ENCODE assay signal across 7 cellular contexts in genomic region chr1:148222399-148223159, GRCh38.
A peak's percentile ranks its signal among the peaks of the same experiment; 100 is the strongest.
DNase-seq lines count a peak whose midpoint lies in the region; ATAC-seq, FAIRE-seq and TF ChIP-seq lines count a peak whose summit lies in the region.
"Not testable (repeated sequence)": the region's sequence is repeated elsewhere in the genome, so short reads cannot be mapped to it uniquely, and the experiment has no call there.

No MANE protein-coding gene starts in this region.

- POLR2A ChIA-PET in A549 (lab: Yijun Ruan, JAX); naive thymus-derived CD4-positive, alpha-beta T cell (lab: Charles Lee): not testable (repeated sequence)

- intact Hi-C loops in left colon (cut with DNase I, micrococcal nuclease); lower lobe of right lung (cut with DNase I); naive thymus-derived CD4-positive, alpha-beta T cell (cut with micrococcal nuclease); upper lobe of right lung (cut with DNase I): not testable (repeated sequence)

- not testable (repeated sequence) for H3K36me3 Mint-ChIP-seq in naive thymus-derived CD4-positive, alpha-beta T cell

- not testable (repeated sequence) for H3K4me1 ChIP-seq in A549; RWPE2 (ENCODE audit: insufficient read depth, poor library complexity, severe bottlenecking); lower lobe of right lung; naive thymus-derived CD4-positive, alpha-beta T cell (ENCODE audit: control insufficient read depth in 2 of 2, insufficient read depth in 2 of 2, low read length in 2 of 2); upper lobe of right lung

- TF ChIP-seq EP300 in A549 (IDR thresholded peaks at IDR 0.05): not testable (repeated sequence)

- not testable (repeated sequence) for FAIRE-seq in A549 (lab: Jason Lieb, UNC)

- H3K4me3 Mint-ChIP-seq in naive thymus-derived CD4-positive, alpha-beta T cell: not testable (repeated sequence)

- CTCF ChIA-PET in A549 (lab: Yijun Ruan, JAX); naive thymus-derived CD4-positive, alpha-beta T cell (lab: Charles Lee): not testable (repeated sequence)

- TF ChIP-seq CTCF in A549 (IDR thresholded peaks at IDR 0.05); RWPE2 (IDR thresholded peaks at IDR 0.05; ENCODE audit: poor library complexity, severe bottlenecking); lower lobe of right lung (IDR thresholded peaks at IDR 0.05); upper lobe of right lung (IDR thresholded peaks at IDR 0.05): not testable (repeated sequence)

- not testable (repeated sequence) for H3K27me3 Mint-ChIP-seq in naive thymus-derived CD4-positive, alpha-beta T cell

- ATAC-seq in A549 (peak; percentile 44 to 79), RWPE2 (ENCODE audit: low read depth) (peak; percentile 91), esophagus mucosa (peak; percentile 95), left colon (peak; percentile 34), lower lobe of right lung (peak; percentile 66 to 67), upper lobe of right lung (peak; percentile 71)
- ATAC-seq in naive thymus-derived CD4-positive, alpha-beta T cell: peak; percentile 81

- not testable (repeated sequence) for H3K36me3 ChIP-seq in RWPE2 (ENCODE audit: low read depth); lower lobe of right lung; naive thymus-derived CD4-positive, alpha-beta T cell (ENCODE audit: control insufficient read depth in 2 of 3, insufficient read depth in 3 of 3, low read length in 3 of 3); upper lobe of right lung

- WGBS in A549 (ENCODE audit: missing lambda C conversion rate): no CpG with 5 or more reads among the region's 4 CpGs

- not testable (repeated sequence) for H3K27me3 ChIP-seq in RWPE2 (ENCODE audit: insufficient read depth, poor library complexity, severe bottlenecking); lower lobe of right lung (ENCODE audit: low read depth); naive thymus-derived CD4-positive, alpha-beta T cell (ENCODE audit: control insufficient read depth in 2 of 2, insufficient read depth in 2 of 2, low read length in 2 of 2); upper lobe of right lung

- not testable (repeated sequence) for TF ChIP-seq POLR2A in A549 (IDR thresholded peaks at IDR 0.05; ENCODE audit: low read length)

- not testable (repeated sequence) for H3K27ac Mint-ChIP-seq in naive thymus-derived CD4-positive, alpha-beta T cell

- not testable (repeated sequence) for H3K27ac ChIP-seq in A549; RWPE2 (ENCODE audit: poor library complexity, severe bottlenecking); lower lobe of right lung; naive thymus-derived CD4-positive, alpha-beta T cell (ENCODE audit: low read depth, low read length); upper lobe of right lung

- H3K4me3 ChIP-seq in A549; RWPE2 (ENCODE audit: severe bottlenecking); lower lobe of right lung; naive thymus-derived CD4-positive, alpha-beta T cell (ENCODE audit: low read length); upper lobe of right lung: not testable (repeated sequence)

- not testable (repeated sequence) for H3K4me1 Mint-ChIP-seq in naive thymus-derived CD4-positive, alpha-beta T cell

- H3K9me3 ChIP-seq in A549; RWPE2 (ENCODE audit: severe bottlenecking); lower lobe of right lung; naive thymus-derived CD4-positive, alpha-beta T cell (ENCODE audit: control insufficient read depth in 2 of 3, low read length in 3 of 3); upper lobe of right lung: not testable (repeated sequence)

- not testable (repeated sequence) for H3K4me2 ChIP-seq in A549

- TF ChIP-seq RAD21 in A549 (conservative IDR thresholded peaks at IDR 0.05 in 1 of 2, IDR thresholded peaks at IDR 0.05 in 1 of 2): not testable (repeated sequence)

- H3K9me3 Mint-ChIP-seq in naive thymus-derived CD4-positive, alpha-beta T cell: not testable (repeated sequence)

- DNase-seq in A549 (ENCODE audit: low read depth in 1 of 2, low spot score in 1 of 2); RWPE2 (ENCODE audit: low spot score); left colon; lower lobe of right lung; naive thymus-derived CD4-positive, alpha-beta T cell; upper lobe of right lung: not testable (repeated sequence)

Comparison
In these comparisons a context has a peak if more than half of its experiments do, and no peak if none do; other contexts are left out.
1. ATAC-seq: peak in every context shown above with its lines; median percentile 95 in esophagus mucosa; 91 in RWPE2; 81 in naive thymus-derived CD4-positive, alpha-beta T cell; 71 in upper lobe of right lung; 66 in lower lobe of right lung; 62 in A549; 34 in left colon.